Comparison of ENCODE assay signal across 16 cellular contexts in the genomic region with DNA sequence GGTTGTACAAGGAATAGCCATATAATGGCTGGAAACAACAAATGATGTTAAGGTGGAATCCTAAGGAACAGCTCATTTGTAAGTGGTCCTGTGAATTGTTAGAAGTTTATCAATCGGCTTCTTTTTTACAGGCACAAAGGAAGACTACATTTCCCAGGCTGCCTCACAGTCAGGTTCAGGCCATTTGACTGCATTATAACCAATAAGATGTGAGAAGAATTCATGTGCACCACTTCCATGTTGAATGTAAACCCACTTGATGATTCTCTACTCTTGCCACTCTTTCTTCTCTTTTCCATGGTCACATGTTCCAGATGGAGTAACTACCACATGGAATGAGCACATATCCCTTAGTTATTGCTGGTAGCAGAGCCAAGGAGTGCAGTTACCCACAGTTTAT.
"Had no signal": no experiment of that assay in that cellular context is flagged by ENCODE, and none has a peak within 500 bp of the region (broad histone marks: within the 10 kb centered on the region; RNA-seq: fewer than 3 reads in every experiment).

No MANE protein-coding gene starts in this region.

- H3K4me1 ChIP-seq: breast epithelium, uterus had no signal

- H3K4me3 ChIP-seq: breast epithelium, mucosa of descending colon, uterus had no signal

- H3K9me3 Mint-ChIP-seq: naive thymus-derived CD8-positive, alpha-beta T cell had no signal

- DNase-seq: activated CD4-positive, alpha-beta T cell treated with anti-CD3 and anti-CD28 coated beads for 4 hours; activated naive CD4-positive, alpha-beta T cell; aorta; dermis blood vessel endothelial cell; hypothalamus; left colon; mucosa of descending colon; naive thymus-derived CD8-positive, alpha-beta T cell; retina; stimulated activated CD4-positive, alpha-beta T cell treated with anti-CD3 and anti-CD28 coated beads, Interleukin-15, amount 100 ng/mL, for 24 hours; stimulated activated CD4-positive, alpha-beta T cell treated with anti-CD3 and anti-CD28 coated beads, Interleukin-4, amount 100 ng/mL, for 24 hours; uterus had no signal

- H3K27ac ChIP-seq: breast epithelium, neutrophil, uterus, VCaP had no signal

- H3K36me3 Mint-ChIP-seq: naive thymus-derived CD8-positive, alpha-beta T cell had no signal

- H3K27me3 ChIP-seq: breast epithelium, neutrophil, uterus had no signal

- H3K36me3 ChIP-seq: breast epithelium, neutrophil, uterus had no signal

- H3K4me3 Mint-ChIP-seq: activated T-helper 1 cell treated with anti-CD3 and anti-CD28 coated beads, Interleukin-12 subunit alpha, Interleukin-12 subunit beta, Interleukin-2, Interleukin-4 antibody, amounts not matched to agents 30 ng/mL and 10 ng/mL and 1 ng/mL, durations not matched to agents 14 hours and 24 hours and 36 hours; naive thymus-derived CD8-positive, alpha-beta T cell had no signal

- ATAC-seq: left colon; mucosa of descending colon; naive thymus-derived CD8-positive, alpha-beta T cell had no signal

- H3K27ac Mint-ChIP-seq: activated T-helper 1 cell treated with anti-CD3 and anti-CD28 coated beads, Interleukin-12 subunit alpha, Interleukin-12 subunit beta, Interleukin-2, Interleukin-4 antibody, amounts not matched to agents 30 ng/mL and 10 ng/mL and 1 ng/mL, durations not matched to agents 14 hours and 24 hours and 36 hours; naive thymus-derived CD8-positive, alpha-beta T cell had no signal

- H3K9me3 ChIP-seq: breast epithelium, mucosa of descending colon, neutrophil, uterus had no signal
